ENCODE assay signal across 8 cellular contexts in the genomic region with DNA sequence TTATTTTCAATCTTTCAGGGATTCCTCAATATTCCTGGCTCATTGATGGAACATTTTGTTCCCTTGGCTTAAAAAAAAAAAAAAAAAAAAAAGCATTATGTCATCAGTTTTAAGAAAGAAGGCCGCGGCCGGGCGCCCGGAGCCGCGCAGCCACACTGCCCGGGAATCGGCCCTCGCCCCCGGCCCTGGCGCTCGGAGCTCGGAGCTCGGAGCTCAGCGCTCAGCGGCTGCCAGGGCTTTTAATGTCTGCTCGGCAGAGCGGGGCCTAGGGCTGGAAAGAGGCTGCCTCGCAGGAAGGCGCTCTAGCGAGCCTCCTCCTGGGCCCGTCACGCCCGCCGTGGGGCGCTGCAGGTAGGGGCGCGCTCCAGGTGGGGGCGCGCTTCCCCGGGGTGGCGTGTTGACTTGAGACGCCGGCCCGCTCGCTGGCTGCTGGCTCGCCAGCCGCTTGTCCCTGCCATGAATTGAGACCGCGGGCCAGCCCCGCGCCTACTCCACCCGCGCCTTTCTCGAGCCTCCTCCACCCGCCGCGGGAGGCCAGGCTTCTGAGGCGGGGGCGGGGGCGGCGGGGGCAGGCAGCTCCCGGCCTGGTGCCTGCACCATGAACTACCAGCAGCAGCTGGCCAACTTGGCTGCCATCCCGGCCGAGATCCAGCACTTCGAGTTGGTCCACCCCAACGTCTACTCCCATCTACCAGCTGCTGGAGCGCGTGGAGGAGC. TPM values are rescaled to one million over a fixed set of nuclear protein-coding genes. Genes with fewer than 3 reads are reported as not detected.
DNase-seq lines count a peak whose midpoint lies in the region; FAIRE-seq and TF ChIP-seq lines count a peak whose summit lies in the region.

No MANE protein-coding gene starts in this region.

- peaks cover 0 to 4% (median 2%) of the 10 kb centered on the region in 4 experiments; a peak in 2 of 7 replicates for H3K4me1 ChIP-seq in H1 (replicated peaks in 1 of 4; ENCODE audit: control insufficient read depth in 3 of 4, insufficient read depth in 4 of 4, low read length in 3 of 4)
- no peaks in the 10 kb centered on the region for H3K4me1 ChIP-seq in mesendoderm (ENCODE audit: control insufficient read depth, low read depth, low read length)
- H3K4me1 ChIP-seq in vagina: peaks cover 6% of the 10 kb centered on the region

- H2AK5ac ChIP-seq in H1 (ENCODE audit: low read depth, low read length) (no peak overlapping the region), mesendoderm (ENCODE audit: low read length) (no peak overlapping the region)

- WGBS in H1 (ENCODE audit: extremely low coverage in 1 of 2, insufficient coverage in 1 of 2, insufficient read length in 1 of 2, insufficient replicate concordance in 2 of 2, low coverage in 1 of 2, low lambda C conversion rate in 2 of 2, missing lambda C conversion rate in 1 of 2), 2 experiments: 21% methylated on average over 29 of the region's 60 CpGs; no CpG with 5 or more reads in 1 of the 2 experiments
- no CpG with 5 or more reads among the region's 60 CpGs for WGBS in mesendoderm (ENCODE audit: extremely low coverage, insufficient coverage, low lambda C conversion rate)

- peak; percentile 35 for DNase-seq in GM13977 (ENCODE audit: low spot score)
- peak; percentile 79 for DNase-seq in NCI-H510A (lab: John Stamatoyannopoulos, UW)
- DNase-seq in H1 (ENCODE audit: low read depth in 1 of 2, low spot score in 2 of 2): peak in 1 of 2 experiments; percentile 84
- peak; percentile 87 for DNase-seq in mesendoderm
- DNase-seq in vagina (ENCODE audit: extremely low spot score in 2 of 2): no peak
- no peak for DNase-seq in NCI-H1048 (lab: John Stamatoyannopoulos, UW)
- DNase-seq in HTR-8/SVneo (ENCODE audit: insufficient read length, low spot score): no peak
- no peak for DNase-seq in stimulated activated CD4-positive, alpha-beta T cell treated with anti-CD3 and anti-CD28 coated beads, Interleukin-4, amount 100 ng/mL, for 4 hours

- intact Hi-C loops in vagina (cut with DNase I): no loop called here

- in situ Hi-C loops in GM13977 (cut with MboI; ENCODE audit: low pct_unique_long_range_greater_than_20kb, low sequenced_read_pairs, unreplicated experiment): no loop called here

- H3K56ac ChIP-seq in H1 (replicated peaks; ENCODE audit: insufficient read length, low read depth, low read length) (no peak overlapping the region), mesendoderm (ENCODE audit: low read length) (peak overlapping the region; percentile 34)

- no peak overlapping the region for H2BK20ac ChIP-seq in H1 (ENCODE audit: low read length)

- H4K20me1 ChIP-seq in H1 (replicated peaks in 1 of 2; ENCODE audit: control insufficient read depth in 1 of 2, insufficient read depth in 2 of 2, low read length in 2 of 2): no peaks in the 10 kb centered on the region

- CTCF ChIA-PET in H1 (lab: Charles Lee; ENCODE audit: partially characterized antibody): interaction anchor here (0.7 to 2.0 kb wide), 11 partner anchors 9 to 442 kb away, joined by 3 to 10 read pairs (median 3); a partner anchor contains a TSS

- peak; percentile 38 to 54; a peak in 3 of 4 replicates for TF ChIP-seq RAD21 in H1 (IDR thresholded peaks at IDR 0.05 in 1 of 2, conservative IDR thresholded peaks at IDR 0.05 in 1 of 2; ENCODE audit: low read depth in 2 of 2, low read length in 2 of 2)

- no peaks in the 10 kb centered on the region for H3K36me3 ChIP-seq in H1 (ENCODE audit: control insufficient read depth in 2 of 4, insufficient read depth in 4 of 4, low read length in 3 of 4)
- H3K36me3 ChIP-seq in mesendoderm (ENCODE audit: control insufficient read depth, insufficient read depth, low read length): no peaks in the 10 kb centered on the region
- no peaks in the 10 kb centered on the region for H3K36me3 ChIP-seq in vagina

- no peak overlapping the region for H3K23ac ChIP-seq in H1 (ENCODE audit: insufficient read length)
- H3K23ac ChIP-seq in mesendoderm (ENCODE audit: low read length): no peak overlapping the region

- H3K9me3 ChIP-seq in H1 (ENCODE audit: insufficient read depth in 2 of 2, low read depth in 1 of 2, low read length in 1 of 2) (peaks cover 3% of the 10 kb centered on the region in 2 experiments; a peak in 2 of 4 replicates), vagina (no peaks in the 10 kb centered on the region)

- POLR2A ChIA-PET in H1 (lab: Charles Lee; ENCODE audit: partially characterized antibody): interaction anchor here (0.5 to 1.1 kb wide), 2 partner anchors 34 to 350 kb away, joined by 3 read pairs; no protein-coding TSS in a partner anchor

- no peak overlapping the region; the same call in 1 of the 2 replicates for H3K18ac ChIP-seq in H1 (ENCODE audit: extremely low read depth, low read length)
- no peak overlapping the region for H3K18ac ChIP-seq in mesendoderm (ENCODE audit: low read length)

- H3K79me2 ChIP-seq in H1 (ENCODE audit: control insufficient read depth in 1 of 2, insufficient read depth in 2 of 2, low read length in 2 of 2) (no peaks in the 10 kb centered on the region), mesendoderm (ENCODE audit: control insufficient read depth, insufficient read depth, low read length) (no peaks in the 10 kb centered on the region)

- peak; percentile 15 for TF ChIP-seq CTCF in GM13977 (IDR thresholded peaks at IDR 0.05; ENCODE audit: extremely low read depth, insufficient read depth, missing control alignments)
- peak; percentile 61 to 77 (median 68) for TF ChIP-seq CTCF in H1 (IDR thresholded peaks at IDR 0.05; ENCODE audit: control extremely low read depth in 1 of 3, insufficient read depth in 1 of 3, low read depth in 1 of 3, low read length in 3 of 3)
- peak in 1 of 3 experiments; percentile 19 for TF ChIP-seq CTCF in vagina (IDR thresholded peaks at IDR 0.05)

- H3K27ac ChIP-seq in H1 (ENCODE audit: low read depth, low read length): no peak overlapping the region
- H3K27ac ChIP-seq in mesendoderm (ENCODE audit: low read depth, low read length): no peak overlapping the region
- peak overlapping the region; percentile 61 for H3K27ac ChIP-seq in vagina

- H3K4ac ChIP-seq in H1 (replicated peaks; ENCODE audit: insufficient read length, low read depth, low read length) (no peak overlapping the region), mesendoderm (ENCODE audit: low read depth, low read length) (no peak overlapping the region)

- no peaks in the 10 kb centered on the region for H3K23me2 ChIP-seq in H1 (ENCODE audit: low read depth, low read length)

- peak overlapping the region; percentile 3 to 53 (median 14); a peak in 6 of 8 replicates for H3K4me3 ChIP-seq in H1 (ENCODE audit: extremely low read depth in 1 of 4, insufficient read depth in 2 of 4, low read depth in 3 of 4, low read length in 4 of 4)
- H3K4me3 ChIP-seq in mesendoderm (ENCODE audit: low read length): no peak overlapping the region
- H3K4me3 ChIP-seq in vagina: peak overlapping the region; percentile 37 to 45

- peak overlapping the region; percentile 35; the same call in 1 of the 2 replicates for H4K8ac ChIP-seq in H1 (ENCODE audit: extremely low read depth, insufficient read depth, low read length)
- H4K8ac ChIP-seq in mesendoderm (ENCODE audit: low read depth, low read length): no peak overlapping the region

- no peak overlapping the region for H4K91ac ChIP-seq in H1 (replicated peaks; ENCODE audit: insufficient read length, low read length)

- H2BK5ac ChIP-seq in H1 (ENCODE audit: low read depth, low read length) (no peak overlapping the region), mesendoderm (ENCODE audit: low read length) (no peak overlapping the region)

- TF ChIP-seq POLR2A in H1 (IDR thresholded peaks at IDR 0.05; ENCODE audit: control extremely low read depth in 1 of 2, low read depth in 2 of 2, low read length in 2 of 2) (no peak), vagina (IDR thresholded peaks at IDR 0.05) (no peak)

- H3K14ac ChIP-seq in H1 (ENCODE audit: insufficient read length): no peak overlapping the region

- H4K5ac ChIP-seq in H1 (ENCODE audit: insufficient read length, low read depth, low read length): no peak overlapping the region
- no peak overlapping the region for H4K5ac ChIP-seq in mesendoderm (ENCODE audit: low read length)

- TF ChIP-seq EP300 in H1 (IDR thresholded peaks at IDR 0.05; ENCODE audit: borderline replicate concordance in 1 of 2, low read depth in 2 of 2, low read length in 2 of 2): no peak

- H3K9ac ChIP-seq in H1 (replicated peaks in 1 of 4; ENCODE audit: extremely low read depth in 1 of 4, low read depth in 3 of 4, low read length in 3 of 4) (no peak overlapping the region; a peak in 2 of 7 replicates), mesendoderm (ENCODE audit: low read length) (peak overlapping the region; percentile 38)

- no peak overlapping the region for H2AFZ ChIP-seq in H1 (ENCODE audit: low read length)

- FAIRE-seq in H1 (lab: Jason Lieb, UNC) (no peak), HTR-8/SVneo (lab: Jason Lieb, UNC) (no peak)

- H3K4me2 ChIP-seq in H1 (ENCODE audit: insufficient read depth in 1 of 2, low read depth in 2 of 2, low read length in 2 of 2) (peak overlapping the region; percentile 27 to 60; a peak in 3 of 4 replicates), mesendoderm (ENCODE audit: low read length) (peak overlapping the region; percentile 22)

- H2BK120ac ChIP-seq in H1 (replicated peaks; ENCODE audit: low read depth, low read length) (no peak overlapping the region), mesendoderm (ENCODE audit: low read depth, low read length) (no peak overlapping the region)

- H2BK15ac ChIP-seq in H1 (ENCODE audit: low read length) (no peak overlapping the region), mesendoderm (replicated peaks; ENCODE audit: low read depth) (no peak overlapping the region)

- H2BK12ac ChIP-seq in H1 (ENCODE audit: low read depth, low read length): peak overlapping the region; percentile 4; the same call in 1 of the 2 replicates

- H3K27me3 ChIP-seq in H1 (replicated peaks in 1 of 4; ENCODE audit: control insufficient read depth in 3 of 4, extremely low read depth in 1 of 4, insufficient read depth in 3 of 4, low read length in 3 of 4) (peaks cover 11 to 37% (median 28%) of the 10 kb centered on the region in 4 experiments), mesendoderm (ENCODE audit: insufficient read depth, low read length, poor library complexity) (no peaks in the 10 kb centered on the region), vagina (no peaks in the 10 kb centered on the region)

- no peaks in the 10 kb centered on the region for H3K79me1 ChIP-seq in H1 (ENCODE audit: low read depth, low read length)
- no peaks in the 10 kb centered on the region for H3K79me1 ChIP-seq in mesendoderm (ENCODE audit: low read length)

RNA-seq across cellular contexts. Expression of a gene that starts 5.4 kb away (rescaled TPM):
- total RNA-seq in H1 (2021; fragmentation: NEBNext Ultra II Directional; extraction: Animal tissue kit (Norgen Biotek cat#: 25700)): 1.3 and 1.4 TPM in 2 replicates
- 0.22 and 0.53 TPM in 2 replicates for polyA plus RNA-seq in H1 (2011; rRNA removed)
- polyA plus RNA-seq in H1 (2011; cell fraction: cytosol; rRNA removed): 0.59 TPM
- polyA plus RNA-seq in H1 (2011; cell fraction: nucleus; rRNA removed): 0.46 TPM
- 0.34 to 0.66 TPM (median 0.52 TPM) in 4 replicates for polyA plus RNA-seq in H1 (2012, experiment 1 of 2)
- polyA plus RNA-seq in H1 (2012, experiment 2 of 2): not detected
- polyA plus RNA-seq in H1 (2013, experiment 1 of 2): 0.49 TPM
- 0.44 TPM for polyA plus RNA-seq in H1 (2013, experiment 2 of 2)
- 0.80 and 0.85 TPM in 2 replicates for polyA minus RNA-seq in H1 (2011; rRNA and poly(A)+ RNA removed)
- polyA minus RNA-seq in H1 (2011; cell fraction: cytosol; rRNA and poly(A)+ RNA removed): 1.0 TPM
- 1.5 TPM for polyA minus RNA-seq in H1 (2011; cell fraction: nucleus; rRNA and poly(A)+ RNA removed)
- 0.18 TPM for polyA plus RNA-seq in mesendoderm (2013, experiment 1 of 2)
- 0.22 TPM for polyA plus RNA-seq in mesendoderm (2013, experiment 2 of 2)
- not detected for total RNA-seq in vagina

RNA-seq across cellular contexts. Expression of a gene that starts 10.5 kb away (rescaled TPM):
- not detected in 2 replicates for total RNA-seq in H1 (2021; fragmentation: NEBNext Ultra II Directional; extraction: Animal tissue kit (Norgen Biotek cat#: 25700))
- not detected in 2 replicates for polyA plus RNA-seq in H1 (2011; rRNA removed)
- 0.04 TPM for polyA plus RNA-seq in H1 (2011; cell fraction: cytosol; rRNA removed)
- not detected for polyA plus RNA-seq in H1 (2011; cell fraction: nucleus; rRNA removed)
- not detected in 4 replicates for polyA plus RNA-seq in H1 (2012, experiment 1 of 2)
- 0.08 TPM for polyA plus RNA-seq in H1 (2012, experiment 2 of 2)
- polyA plus RNA-seq in H1 (2013, experiment 1 of 2): 0.08 TPM
- 0.09 TPM for polyA plus RNA-seq in H1 (2013, experiment 2 of 2)
- 0.13 TPM in 1 of 2 replicates, not detected in the other for polyA minus RNA-seq in H1 (2011; rRNA and poly(A)+ RNA removed)
- not detected for polyA minus RNA-seq in H1 (2011; cell fraction: cytosol; rRNA and poly(A)+ RNA removed)
- not detected for polyA minus RNA-seq in H1 (2011; cell fraction: nucleus; rRNA and poly(A)+ RNA removed)
- not detected for polyA plus RNA-seq in mesendoderm (2013, experiment 1 of 2)
- polyA plus RNA-seq in mesendoderm (2013, experiment 2 of 2): not detected
- not detected for total RNA-seq in vagina

Comparison
In these comparisons a context has a peak if more than half of its experiments do, and no peak if none do; other contexts are left out.
1. DNase-seq: peak in GM13977 (single experiment), NCI-H510A (single experiment) and mesendoderm (single experiment); none in vagina (0 of 2), NCI-H1048 (single experiment), HTR-8/SVneo (single experiment) and stimulated activated CD4-positive, alpha-beta T cell treated with anti-CD3 and anti-CD28 coated beads, Interleukin-4, amount 100 ng/mL, for 4 hours (0 of 2).